ENCODE assay signal across 1 cellular context in genomic region chr2:207571370-207571769, GRCh38.
TF ChIP-seq lines count a peak whose summit lies in the region.

No MANE protein-coding gene starts in this region.

TF ChIP-seq in SK-N-SH, 30 proteins besides CTCF, POLR2A, EP300 and RAD21 (continued from another document):
- TF ChIP-seq TEAD4 (IDR thresholded peaks at IDR 0.05; ENCODE audit: borderline replicate concordance, insufficient read depth) = no peak
- TF ChIP-seq NFIC (IDR thresholded peaks at IDR 0.05; ENCODE audit: borderline replicate concordance) = no peak
